ENCODE assay signal across 3 cellular contexts in the genomic region with DNA sequence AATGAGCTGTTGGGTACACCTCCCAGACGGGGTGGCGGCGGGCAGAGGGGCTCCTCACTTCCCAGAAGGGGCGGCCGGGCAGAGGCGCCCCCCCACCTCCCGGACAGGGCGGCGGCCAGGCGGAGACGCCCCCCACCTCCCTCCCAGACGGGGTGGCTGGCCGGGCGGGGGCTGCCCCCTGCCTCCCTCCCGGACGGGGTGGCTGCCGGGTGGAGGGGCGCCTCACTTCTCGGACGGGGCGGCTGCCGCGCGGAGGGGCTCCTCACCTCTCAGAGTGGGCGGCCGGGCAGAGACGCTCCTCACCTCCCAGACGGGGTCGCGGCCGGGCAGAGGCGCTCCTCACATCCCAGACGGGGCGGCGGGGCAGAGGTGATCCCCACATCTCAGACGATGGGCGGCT. TPM values are rescaled to one million over a fixed set of nuclear protein-coding genes. Genes with fewer than 3 reads are reported as not detected.
"Had no signal": no experiment of that assay in that cellular context is flagged by ENCODE, and none has a peak within 500 bp of the region (broad histone marks: within the 10 kb centered on the region; RNA-seq: fewer than 3 reads in every experiment).

No MANE protein-coding gene starts in this region.

RNA-seq across cellular contexts. Expression of a gene that starts 34.2 kb away (rescaled TPM):
- total RNA-seq: LHCN-M2, MCF 10A, NCI-H460 had no signal
